ENCODE assay signal across 9 cellular contexts in the genomic region with DNA sequence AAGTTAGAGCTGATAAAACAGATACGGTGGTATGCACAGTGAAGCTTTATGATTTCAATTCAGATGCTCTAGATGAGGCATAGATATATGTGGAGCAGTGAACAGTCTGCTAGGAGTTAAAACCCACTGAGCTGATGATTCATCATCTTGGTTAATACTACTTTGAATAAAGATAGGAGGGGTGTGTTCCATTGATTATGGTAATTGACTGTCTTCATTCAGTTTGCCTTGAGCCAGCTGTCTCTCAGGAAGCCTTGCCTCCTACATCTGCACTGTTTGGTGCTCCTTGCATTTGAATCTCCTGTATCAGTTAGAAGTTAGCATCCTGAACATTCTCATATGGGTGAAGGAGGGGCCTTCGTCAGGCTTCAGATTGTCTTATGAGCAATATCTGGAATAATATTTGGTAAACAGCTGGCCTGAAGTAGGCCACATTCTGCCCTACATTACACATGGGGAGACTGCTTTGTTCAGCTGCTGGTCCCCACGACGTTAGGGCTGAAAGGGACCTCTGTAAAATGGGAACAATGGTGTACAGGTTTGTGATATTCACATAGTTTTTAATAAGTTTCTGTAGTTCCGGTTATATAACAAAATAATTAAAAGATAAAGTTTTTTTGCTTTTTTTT. TPM values are rescaled to one million over a fixed set of nuclear protein-coding genes. Genes with fewer than 3 reads are reported as not detected.
DNase-seq lines count a peak whose midpoint lies in the region; ATAC-seq and TF ChIP-seq lines count a peak whose summit lies in the region.
"Had no signal": no experiment of that assay in that cellular context is flagged by ENCODE, and none has a peak within 500 bp of the region (broad histone marks: within the 10 kb centered on the region; RNA-seq: fewer than 3 reads in every experiment).

No MANE protein-coding gene starts in this region.

- no peaks in the 10 kb centered on the region for H3K9me3 ChIP-seq in trophoblast cell (ENCODE audit: insufficient read depth, low read depth, low read length)
- H3K9me3 ChIP-seq in gastroesophageal sphincter = no peaks in the 10 kb centered on the region
- H3K9me3 ChIP-seq: upper lobe of left lung had no signal

- H3K4me1 Mint-ChIP-seq in brain = peaks cover 64% of the 10 kb centered on the region

- no peak overlapping the region for H2BK5ac ChIP-seq in trophoblast cell (ENCODE audit: low read depth, low read length, poor library complexity)

- H3K4me3 ChIP-seq in trophoblast cell (ENCODE audit: low read depth, low read length) = no peak overlapping the region
- H3K4me3 ChIP-seq in gastroesophageal sphincter = no peak overlapping the region
- H3K4me3 ChIP-seq: upper lobe of left lung had no signal

- no peak overlapping the region for H4K12ac ChIP-seq in trophoblast cell (ENCODE audit: low read depth, low read length)

- no peak overlapping the region for H3K18ac ChIP-seq in trophoblast cell (ENCODE audit: low read length)

- TF ChIP-seq POLR2A in gastroesophageal sphincter (IDR thresholded peaks at IDR 0.05) = no peak

- peaks cover under 1 to 7% of the 10 kb centered on the region in 2 experiments for H3K36me3 ChIP-seq in trophoblast cell (ENCODE audit: control insufficient read depth in 1 of 2, insufficient read depth in 2 of 2, low read length in 2 of 2)
- H3K36me3 ChIP-seq in gastroesophageal sphincter = no peaks in the 10 kb centered on the region
- H3K36me3 ChIP-seq: upper lobe of left lung had no signal

- no peak overlapping the region for H3K14ac ChIP-seq in trophoblast cell (ENCODE audit: low read length)

- peaks cover 44% of the 10 kb centered on the region for H3K36me3 Mint-ChIP-seq in brain

- no peak for TF ChIP-seq EP300 in gastroesophageal sphincter (IDR thresholded peaks at IDR 0.05)

- no peak overlapping the region for H3K27ac ChIP-seq in trophoblast cell (ENCODE audit: low read depth, low read length)
- no peak overlapping the region for H3K27ac ChIP-seq in gastroesophageal sphincter

- H2AK5ac ChIP-seq in trophoblast cell (ENCODE audit: low read length) = no peak overlapping the region

- no peak overlapping the region for H3K23ac ChIP-seq in trophoblast cell (ENCODE audit: low read length)

- H3K27me3 Mint-ChIP-seq in brain = no peaks in the 10 kb centered on the region

- peak overlapping the region in 4 of 5 experiments; percentile 52 to 95 (median 64) for H3K27ac Mint-ChIP-seq in brain

- no CpG with 5 or more reads among the region's 5 CpGs for WGBS in trophoblast cell (ENCODE audit: extremely low coverage, insufficient coverage, insufficient read length)
- 42 to 61% methylated on average over 4 to 5 of the region's 5 CpGs for WGBS in gastroesophageal sphincter (ENCODE audit: low coverage in 1 of 2), 2 donors

- H2AFZ ChIP-seq in trophoblast cell (ENCODE audit: insufficient read depth, low read length, poor library complexity) = no peak overlapping the region

- peak overlapping the region in 4 of 5 experiments; percentile 33 to 69 (median 44) for H3K4me3 Mint-ChIP-seq in brain

- H3K9me3 Mint-ChIP-seq in brain = peaks cover 0 to 6% (median 0%) of the 10 kb centered on the region in 5 experiments

- no peak overlapping the region for H3K9ac ChIP-seq in trophoblast cell (ENCODE audit: low read length)

- no peak overlapping the region for H4K91ac ChIP-seq in trophoblast cell (ENCODE audit: low read depth, low read length)

- H3K4me2 ChIP-seq in trophoblast cell (ENCODE audit: low read length) = no peak overlapping the region

- ATAC-seq in GM18520 (IDR thresholded peaks at IDR 0.05; ENCODE audit: unreplicated experiment) (peak; percentile 55), gastroesophageal sphincter (no peak)

- H3K27me3 ChIP-seq in trophoblast cell (ENCODE audit: insufficient read depth, low read length) (no peaks in the 10 kb centered on the region), gastroesophageal sphincter (no peaks in the 10 kb centered on the region)
- H3K27me3 ChIP-seq: upper lobe of left lung had no signal

- no peak overlapping the region for H4K8ac ChIP-seq in trophoblast cell (ENCODE audit: low read depth, low read length)

- no peak overlapping the region for H2BK12ac ChIP-seq in trophoblast cell (ENCODE audit: low read length)

- H2BK120ac ChIP-seq in trophoblast cell (ENCODE audit: insufficient read depth, low read length, poor library complexity) = no peak overlapping the region

- H3K4me1 ChIP-seq in trophoblast cell (ENCODE audit: control insufficient read depth in 1 of 2, insufficient read depth in 2 of 2, low read length in 2 of 2) (peaks cover 0 to 4% of the 10 kb centered on the region in 2 experiments), gastroesophageal sphincter (peaks cover 8 to 79% (median 17%) of the 10 kb centered on the region in 3 donors)

- peaks cover 2% of the 10 kb centered on the region for H3K79me1 ChIP-seq in trophoblast cell (ENCODE audit: low read length)

- peaks cover 26% of the 10 kb centered on the region for H3K79me2 ChIP-seq in trophoblast cell (ENCODE audit: control insufficient read depth, insufficient read depth, low read length, poor library complexity)

- peak overlapping the region; percentile 87 for H3K4ac ChIP-seq in trophoblast cell (ENCODE audit: low read depth, low read length)

- no peak for TF ChIP-seq CTCF in brain (conservative IDR thresholded peaks at IDR 0.05)
- TF ChIP-seq CTCF in gastroesophageal sphincter (IDR thresholded peaks at IDR 0.05) = no peak

- DNase-seq in M059J (ENCODE audit: low read depth) (peak; percentile 34), trophoblast cell (no peak), NCI-H1417 treated with DMSO at 0.1 percent for 48 hours (lab: John Stamatoyannopoulos, UW) (no peak), NCI-H345 (lab: John Stamatoyannopoulos, UW) (no peak)
- no peak for DNase-seq in NK-92 treated with Interleukin-12 subunit alpha and Interleukin-12 subunit beta, amount 100 ng/mL, for 24 hours (lab: John Stamatoyannopoulos, UW)
- DNase-seq: upper lobe of left lung had no signal

RNA-seq across cellular contexts. Expression of gene MAP4K4, which starts 13.3 kb away (rescaled TPM):
- 21.5 and 37.6 TPM in 2 replicates for total RNA-seq in M059J (2014; rRNA removed; shearing (Covaris generic))
- polyA plus RNA-seq in brain (ENCODE audit: insufficient read depth, low read depth, low replicate concordance) = 89.6 TPM
- polyA plus RNA-seq in trophoblast cell (2013) = 168 and 169 TPM in 2 replicates
- 10 to 100 TPM; 35.8 to 59.5 (median 48.9) TPM for total RNA-seq in gastroesophageal sphincter
